18 cellular contexts compared by ENCODE assay signal in the genomic region with DNA sequence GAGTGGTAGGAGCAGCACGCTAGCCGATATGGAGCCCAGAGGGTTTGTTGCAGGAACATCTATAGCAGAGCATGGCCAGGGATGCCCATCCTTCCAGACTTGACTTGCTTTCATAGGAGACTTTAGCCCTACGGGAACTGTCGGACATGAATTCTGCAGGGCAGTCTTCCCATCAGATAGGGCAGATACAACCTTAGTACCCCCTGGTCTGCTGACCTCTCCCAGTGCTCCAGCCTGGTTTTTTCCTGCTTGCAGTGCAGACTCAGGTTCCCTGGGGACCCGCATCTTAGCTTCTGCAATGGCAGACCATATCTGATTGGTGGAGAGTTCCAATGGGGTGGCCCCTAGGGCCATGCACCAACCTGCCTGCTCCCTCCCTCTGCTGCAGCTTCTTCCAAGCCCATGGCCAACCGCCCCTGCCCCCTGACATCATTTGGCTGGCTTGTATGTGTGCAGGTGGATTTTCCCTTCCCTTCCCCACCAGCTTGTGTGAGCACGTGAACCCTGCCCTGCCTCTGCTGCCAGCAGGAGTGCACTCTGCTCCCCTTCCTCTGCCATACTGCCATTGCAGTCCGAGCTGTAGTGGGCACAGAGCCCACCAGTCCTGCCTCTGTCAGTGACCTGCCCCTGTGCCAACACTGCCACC. TPM values are rescaled to one million over a fixed set of nuclear protein-coding genes. Genes with fewer than 3 reads are reported as not detected.
A peak's percentile ranks its signal among the peaks of the same experiment; 100 is the strongest.
DNase-seq lines count a peak whose midpoint lies in the region; ATAC-seq, FAIRE-seq and TF ChIP-seq lines count a peak whose summit lies in the region.
"Not testable (repeated sequence)": the region's sequence is repeated elsewhere in the genome, so short reads cannot be mapped to it uniquely, and the experiment has no call there.
"Had no signal": no experiment of that assay in that cellular context is flagged by ENCODE, and none has a peak within 500 bp of the region (broad histone marks: within the 10 kb centered on the region; RNA-seq: fewer than 3 reads in every experiment).

No MANE protein-coding gene starts in this region.

- not testable (repeated sequence) for H3K4me3 ChIP-seq in A549; IMR-90 (ENCODE audit: insufficient read depth, low read depth, low read length); kidney (ENCODE audit: low read length in 2 of 2); mucosa of descending colon; spleen; upper lobe of right lung

- H2BK15ac ChIP-seq in IMR-90 (ENCODE audit: low read depth, low read length) = not testable (repeated sequence)

- in situ Hi-C loops in IMR-90 (cut with MboI; ENCODE audit: low sequenced_read_pairs) = not testable (repeated sequence)

- not testable (repeated sequence) for H3K9ac ChIP-seq in IMR-90 (ENCODE audit: low read depth, low read length); kidney (ENCODE audit: low read length in 2 of 2)

- WGBS in A549 (ENCODE audit: missing lambda C conversion rate) = 1% methylated on average over 8 of the region's 8 CpGs
- 63% methylated on average over 4 of the region's 8 CpGs; no CpG with 5 or more reads in 1 of the 2 experiments for WGBS in IMR-90 (ENCODE audit: extremely low coverage in 2 of 2, insufficient read length in 1 of 2), 2 experiments
- WGBS in spleen, 5 donors = 69 to 83% (median 80%) methylated on average over 8 of the region's 8 CpGs

- CTCF ChIA-PET in A549 (lab: Yijun Ruan, JAX); IMR-90 (lab: Yijun Ruan, JAX): not testable (repeated sequence)

- not testable (repeated sequence) for H3K4ac ChIP-seq in IMR-90 (ENCODE audit: low read depth, low read length)

- not testable (repeated sequence) for H4K20me1 ChIP-seq in IMR-90 (ENCODE audit: insufficient read depth, low read length)

- POLR2A ChIA-PET in A549 (lab: Yijun Ruan, JAX); IMR-90 (lab: Charles Lee; ENCODE audit: unreplicated experiment): not testable (repeated sequence)

- not testable (repeated sequence) for H3K23ac ChIP-seq in IMR-90 (ENCODE audit: low read depth, low read length)

- DNase-seq in A549 (ENCODE audit: low read depth in 1 of 2, low spot score in 1 of 2); IMR-90; activated naive CD8-positive, alpha-beta T cell treated with anti-CD3 and anti-CD28 coated beads, Interleukin-2, amount 50 U/mL, for 24 hours; upper lobe of right lung: not testable (repeated sequence)
- DNase-seq in chondrocyte (ENCODE audit: low spot score) = peak; percentile 89
- peak; percentile 39 for DNase-seq in kidney
- peak in 1 of 3 donors; percentile 46 for DNase-seq in mucosa of descending colon
- DNase-seq in spleen = peak; percentile 56

- not testable (repeated sequence) for H3K4me1 Mint-ChIP-seq in activated naive CD8-positive, alpha-beta T cell treated with anti-CD3 and anti-CD28 coated beads, Interleukin-2, amount 50 U/mL, for 24 hours; chondrocyte (ENCODE audit: low read depth)

- not testable (repeated sequence) for H3K4me2 ChIP-seq in A549; IMR-90 (ENCODE audit: low read depth, low read length)

- not testable (repeated sequence) for H3K9me1 ChIP-seq in IMR-90 (ENCODE audit: insufficient read depth, low read length)

- not testable (repeated sequence) for H3K27ac Mint-ChIP-seq in activated naive CD8-positive, alpha-beta T cell treated with anti-CD3 and anti-CD28 coated beads, Interleukin-2, amount 50 U/mL, for 24 hours; chondrocyte (ENCODE audit: unreplicated experiment)

- dilution Hi-C loops in IMR-90 (cut with HindIII; ENCODE audit: low sequenced_read_pairs, unreplicated experiment) = not testable (repeated sequence)

- not testable (repeated sequence) for H3K4me3 Mint-ChIP-seq in activated naive CD8-positive, alpha-beta T cell treated with anti-CD3 and anti-CD28 coated beads, Interleukin-2, amount 50 U/mL, for 24 hours; chondrocyte (ENCODE audit: unreplicated experiment)

- not testable (repeated sequence) for H2BK20ac ChIP-seq in IMR-90 (ENCODE audit: low read depth, low read length)

- not testable (repeated sequence) for ATAC-seq in A549; IMR-90 (ENCODE audit: low read depth)
- ATAC-seq in activated naive CD8-positive, alpha-beta T cell treated with anti-CD3 and anti-CD28 coated beads, Interleukin-2, amount 50 U/mL, for 24 hours = peak; percentile 24
- ATAC-seq in mucosa of descending colon (peak; percentile 10), upper lobe of right lung (peak; percentile 42)

- H2AK9ac ChIP-seq in IMR-90 (replicated peaks; ENCODE audit: low read depth, low read length, poor library complexity) = peak overlapping the region; percentile 22

- H3K27me3 Mint-ChIP-seq in activated naive CD8-positive, alpha-beta T cell treated with anti-CD3 and anti-CD28 coated beads, Interleukin-2, amount 50 U/mL, for 24 hours; chondrocyte (ENCODE audit: low read depth): not testable (repeated sequence)

- not testable (repeated sequence) for H3K9me3 Mint-ChIP-seq in activated naive CD8-positive, alpha-beta T cell treated with anti-CD3 and anti-CD28 coated beads, Interleukin-2, amount 50 U/mL, for 24 hours
- peaks cover 33% of the 10 kb centered on the region for H3K9me3 Mint-ChIP-seq in chondrocyte (ENCODE audit: low read depth)

- not testable (repeated sequence) for TF ChIP-seq POLR2A in A549 (IDR thresholded peaks at IDR 0.05; ENCODE audit: low read length); IMR-90 (IDR thresholded peaks at IDR 0.05; ENCODE audit: low read depth, low read length); spleen (IDR thresholded peaks at IDR 0.05)

- H2AK5ac ChIP-seq in IMR-90 (ENCODE audit: low read depth, low read length) = not testable (repeated sequence)

- TF ChIP-seq RAD21 in A549 (conservative IDR thresholded peaks at IDR 0.05 in 1 of 2, IDR thresholded peaks at IDR 0.05 in 1 of 2); IMR-90 (IDR thresholded peaks at IDR 0.05; ENCODE audit: low read length): not testable (repeated sequence)

- not testable (repeated sequence) for H3K79me1 ChIP-seq in IMR-90 (ENCODE audit: low read depth in 1 of 2, low read length in 2 of 2)

- not testable (repeated sequence) for H2BK5ac ChIP-seq in IMR-90 (ENCODE audit: low read depth, low read length, poor library complexity, severe bottlenecking)

- TF ChIP-seq EP300 in A549 (IDR thresholded peaks at IDR 0.05) = not testable (repeated sequence)

- FAIRE-seq in A549 (lab: Jason Lieb, UNC) = peak; percentile 13
- not testable (repeated sequence) for FAIRE-seq in kidney (lab: Jason Lieb, UNC)

- H3K36me3 ChIP-seq in IMR-90 (ENCODE audit: control insufficient read depth, insufficient read depth, low read length); kidney (ENCODE audit: control insufficient read depth in 1 of 2, insufficient read depth in 2 of 2, low read length in 2 of 2); mucosa of descending colon (ENCODE audit: low read depth); spleen; upper lobe of right lung: not testable (repeated sequence)

- H3K27ac ChIP-seq in A549; IMR-90 (ENCODE audit: insufficient read depth, low read length); kidney (ENCODE audit: low read depth in 2 of 2, low read length in 2 of 2); spleen; upper lobe of right lung: not testable (repeated sequence)

- BruUV-seq in IMR-90 (replicated peaks; lab: Mats Ljungman, UMichigan) = not testable (repeated sequence)

- not testable (repeated sequence) for H4K91ac ChIP-seq in IMR-90 (ENCODE audit: insufficient read depth, low read depth, low read length)

- H3K9me3 ChIP-seq in A549, upper lobe of right lung: not testable (repeated sequence)
- H3K9me3 ChIP-seq in IMR-90 (ENCODE audit: control insufficient read depth, insufficient read depth, low read length) (peaks cover 22% of the 10 kb centered on the region), kidney (ENCODE audit: control insufficient read depth in 1 of 2, low read length in 2 of 2) (peaks cover 0 to 13% of the 10 kb centered on the region in 2 donors), mucosa of descending colon (peaks cover 76% of the 10 kb centered on the region), spleen (peaks cover 0 to 51% (median 37%) of the 10 kb centered on the region in 8 donors)

- not testable (repeated sequence) for H4K5ac ChIP-seq in IMR-90 (ENCODE audit: low read depth, low read length)

- not testable (repeated sequence) for H2AFZ ChIP-seq in IMR-90 (replicated peaks; ENCODE audit: low read length, poor library complexity)

- intact Hi-C loops in IMR-90 (cut with micrococcal nuclease); kidney (cut with DNase I); mucosa of descending colon (cut with DNase I, micrococcal nuclease); spleen (cut with DNase I; ENCODE audit: low total_unique reads); upper lobe of right lung (cut with DNase I): not testable (repeated sequence)

- not testable (repeated sequence) for H3K27me3 ChIP-seq in IMR-90 (ENCODE audit: control insufficient read depth, insufficient read depth, low read length); spleen (replicated peaks in 1 of 7); upper lobe of right lung

- H3K14ac ChIP-seq in IMR-90 (replicated peaks; ENCODE audit: low read depth, low read length) = not testable (repeated sequence)

- not testable (repeated sequence) for H3K56ac ChIP-seq in IMR-90 (ENCODE audit: extremely low read depth, insufficient read depth, low read length)

- not testable (repeated sequence) for H3K4me1 ChIP-seq in A549; IMR-90 (ENCODE audit: control insufficient read depth, insufficient read depth, low read length); kidney (ENCODE audit: control insufficient read depth in 1 of 2, insufficient read depth in 1 of 2, low read depth in 1 of 2, low read length in 2 of 2); mucosa of descending colon (ENCODE audit: low read depth); spleen; upper lobe of right lung

- not testable (repeated sequence) for H4K8ac ChIP-seq in IMR-90 (ENCODE audit: low read depth in 2 of 2, low read length in 2 of 2)

- not testable (repeated sequence) for H2BK120ac ChIP-seq in IMR-90 (ENCODE audit: low read depth, low read length)

- H3K18ac ChIP-seq in IMR-90 (ENCODE audit: low read depth, low read length) = not testable (repeated sequence)

- TF ChIP-seq CTCF in A549 (IDR thresholded peaks at IDR 0.05); IMR-90 (conservative IDR thresholded peaks at IDR 0.05; ENCODE audit: low read depth, low read length); chondrocyte (IDR thresholded peaks at IDR 0.05); kidney (IDR thresholded peaks at IDR 0.05; ENCODE audit: borderline replicate concordance, extremely low read depth, insufficient read depth); mucosa of descending colon (IDR thresholded peaks at IDR 0.05); spleen (IDR thresholded peaks at IDR 0.05 in 8 of 11, conservative IDR thresholded peaks at IDR 0.05 in 3 of 11); upper lobe of right lung (IDR thresholded peaks at IDR 0.05): not testable (repeated sequence)

- not testable (repeated sequence) for H3K36me3 Mint-ChIP-seq in activated naive CD8-positive, alpha-beta T cell treated with anti-CD3 and anti-CD28 coated beads, Interleukin-2, amount 50 U/mL, for 24 hours (ENCODE audit: low read depth); chondrocyte (ENCODE audit: low read depth)

RNA-seq across cellular contexts. Expression of a gene that starts 30.8 kb away (rescaled TPM):
- not detected in 2 replicates for polyA plus RNA-seq in A549 (2011; rRNA removed)
- polyA plus RNA-seq in A549 (2012; cell fraction: cytosol; rRNA removed) = not detected in 2 replicates
- not detected in 2 replicates for polyA plus RNA-seq in A549 (2012; cell fraction: nucleus; rRNA removed)
- not detected in 3 replicates for polyA plus RNA-seq in A549 (2017; fragmentation: RNase III; extraction: RNeasy Plus Mini Kit Qiagen cat#74134 plus additional on column Dnase treatment)
- polyA minus RNA-seq in A549 (2011; rRNA and poly(A)+ RNA removed) = not detected in 2 replicates
- total RNA-seq in IMR-90 (2012; rRNA removed) = not detected in 2 replicates
- not detected in 2 replicates for polyA plus RNA-seq in IMR-90 (2012; rRNA removed)
- not detected in 2 replicates for polyA plus RNA-seq in IMR-90 (2012; cell fraction: cytosol; rRNA removed)
- not detected in 2 replicates for polyA plus RNA-seq in IMR-90 (2012; cell fraction: nucleus; rRNA removed; ENCODE audit: low replicate concordance)
- total RNA-seq in chondrocyte = not detected in 3 replicates
- total RNA-seq in kidney = not detected
- not detected for polyA plus RNA-seq in kidney (ENCODE audit: insufficient read depth, low read depth, low replicate concordance)
- total RNA-seq in mucosa of descending colon = not detected
- total RNA-seq in spleen = not detected
- polyA plus RNA-seq in spleen = not detected
- total RNA-seq in upper lobe of right lung = not detected
- total RNA-seq: A172; A673; CD4-positive, alpha-beta memory T cell; CD4-positive, CD25-positive, alpha-beta regulatory T cell; CD8-positive, alpha-beta memory T cell; Daoy; G401; GM12878 had no signal
- polyA plus RNA-seq: AG04450; CD14-positive monocyte; CD4-positive, alpha-beta memory T cell; CD4-positive, CD25-positive, alpha-beta regulatory T cell; CD8-positive, alpha-beta memory T cell; GM12878 had no signal

RNA-seq across cellular contexts. Expression of a gene that starts 40.6 kb away (rescaled TPM):
- not detected in 2 replicates for polyA plus RNA-seq in A549 (2011; rRNA removed)
- not detected in 2 replicates for polyA plus RNA-seq in A549 (2012; cell fraction: cytosol; rRNA removed)
- polyA plus RNA-seq in A549 (2012; cell fraction: nucleus; rRNA removed) = not detected in 2 replicates
- polyA plus RNA-seq in A549 (2017; fragmentation: RNase III; extraction: RNeasy Plus Mini Kit Qiagen cat#74134 plus additional on column Dnase treatment) = not detected in 3 replicates
- not detected in 2 replicates for polyA minus RNA-seq in A549 (2011; rRNA and poly(A)+ RNA removed)
- total RNA-seq in IMR-90 (2012; rRNA removed) = not detected in 2 replicates
- polyA plus RNA-seq in IMR-90 (2012; rRNA removed) = not detected in 2 replicates
- not detected in 2 replicates for polyA plus RNA-seq in IMR-90 (2012; cell fraction: cytosol; rRNA removed)
- not detected in 2 replicates for polyA plus RNA-seq in IMR-90 (2012; cell fraction: nucleus; rRNA removed; ENCODE audit: low replicate concordance)
- total RNA-seq in chondrocyte = not detected in 3 replicates
- total RNA-seq in kidney = not detected
- not detected for polyA plus RNA-seq in kidney (ENCODE audit: insufficient read depth, low read depth, low replicate concordance)
- total RNA-seq in mucosa of descending colon = not detected
- not detected for total RNA-seq in spleen
- not detected for polyA plus RNA-seq in spleen
- not detected for total RNA-seq in upper lobe of right lung
- total RNA-seq: A172; A673; CD4-positive, alpha-beta memory T cell; CD4-positive, CD25-positive, alpha-beta regulatory T cell; CD8-positive, alpha-beta memory T cell; Daoy; G401; GM12878 had no signal
- polyA plus RNA-seq: AG04450; CD14-positive monocyte; CD4-positive, alpha-beta memory T cell; CD4-positive, CD25-positive, alpha-beta regulatory T cell; CD8-positive, alpha-beta memory T cell; GM12878 had no signal
